14 cellular contexts compared by ENCODE assay signal in the genomic region with DNA sequence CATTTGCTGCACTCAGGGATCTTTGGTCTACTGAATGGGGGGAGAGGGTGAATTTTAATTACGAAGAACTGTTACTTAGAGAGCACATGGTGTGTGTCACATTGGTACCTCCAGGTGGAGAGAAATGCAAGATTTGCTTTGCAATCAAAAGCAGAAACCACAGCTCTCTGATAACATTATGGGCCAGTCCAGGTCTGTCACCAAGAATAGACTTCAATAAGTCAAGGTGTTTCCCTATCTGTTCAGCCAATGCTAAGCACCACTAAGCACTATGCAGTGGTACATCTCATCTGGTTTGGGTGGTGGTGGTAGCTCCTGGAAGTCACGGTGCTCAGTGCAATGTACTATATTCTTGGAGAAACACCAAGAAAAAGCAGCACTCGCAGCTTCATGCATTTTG.
DNase-seq lines count a peak whose midpoint lies in the region; ATAC-seq and TF ChIP-seq lines count a peak whose summit lies in the region.
"Had no signal": no experiment of that assay in that cellular context is flagged by ENCODE, and none has a peak within 500 bp of the region (broad histone marks: within the 10 kb centered on the region; RNA-seq: fewer than 3 reads in every experiment).

No MANE protein-coding gene starts in this region.

- H2AFZ ChIP-seq in neural progenitor cell (replicated peaks), result no peak overlapping the region

- peak overlapping the region; percentile 90 for H3K4me3 ChIP-seq in DOHH2 (ENCODE audit: low read length)
- H3K4me3 ChIP-seq in neural progenitor cell, result no peak overlapping the region
- no peak overlapping the region for H3K4me3 ChIP-seq in MG63

- H3K27me3 ChIP-seq in DOHH2 (ENCODE audit: control insufficient read depth, low read length) (no peaks in the 10 kb centered on the region), neural progenitor cell (no peaks in the 10 kb centered on the region), MG63 (no peaks in the 10 kb centered on the region)

- H3K36me3 ChIP-seq in DOHH2 (ENCODE audit: control insufficient read depth, low read length) (peaks cover 44% of the 10 kb centered on the region), neural progenitor cell (no peaks in the 10 kb centered on the region), MG63 (peaks cover 28% of the 10 kb centered on the region)

- no peaks in the 10 kb centered on the region for H3K9me3 Mint-ChIP-seq in central memory CD8-positive, alpha-beta T cell
- no peaks in the 10 kb centered on the region for H3K9me3 Mint-ChIP-seq in neural progenitor cell
- H3K9me3 Mint-ChIP-seq: dendritic cell treated with granulocyte-macrophage colony-stimulating factor and Interleukin-4, amounts not matched to agents 40 ng/mL and 50 ng/mL, for 4 days had no signal

- H3K4me2 ChIP-seq in DOHH2 (ENCODE audit: low read length), result peak overlapping the region; percentile 94
- peak overlapping the region; percentile 74 for H3K4me2 ChIP-seq in neural progenitor cell

- no peaks in the 10 kb centered on the region for H3K9me3 ChIP-seq in DOHH2 (ENCODE audit: control insufficient read depth, insufficient read depth, low read length)
- no peaks in the 10 kb centered on the region for H3K9me3 ChIP-seq in neural progenitor cell (ENCODE audit: low read depth)
- no peaks in the 10 kb centered on the region for H3K9me3 ChIP-seq in MG63

- peaks cover 75% of the 10 kb centered on the region for H3K4me1 ChIP-seq in DOHH2 (ENCODE audit: control insufficient read depth, low read length)
- peaks cover 62% of the 10 kb centered on the region for H3K4me1 ChIP-seq in neural progenitor cell

- peaks cover 82% of the 10 kb centered on the region for H3K4me1 Mint-ChIP-seq in central memory CD8-positive, alpha-beta T cell
- peaks cover 60% of the 10 kb centered on the region for H3K4me1 Mint-ChIP-seq in neural progenitor cell

- no peak for TF ChIP-seq POLR2A in GM18505 (IDR thresholded peaks at IDR 0.05; ENCODE audit: borderline replicate concordance, extremely low read depth, insufficient read depth, insufficient read length)

- H4K20me1 ChIP-seq in DOHH2 (ENCODE audit: control insufficient read depth, insufficient read depth, low read depth, low read length) (peaks cover 46% of the 10 kb centered on the region), neural progenitor cell (ENCODE audit: low read depth) (peaks cover 10% of the 10 kb centered on the region)

- no peak overlapping the region for H3K27ac ChIP-seq in DOHH2 (ENCODE audit: low read depth, low read length)
- H3K27ac ChIP-seq in neural progenitor cell, result no peak overlapping the region

- peaks cover 22% of the 10 kb centered on the region for H3K36me3 Mint-ChIP-seq in central memory CD8-positive, alpha-beta T cell (ENCODE audit: insufficient read depth)
- peaks cover 2% of the 10 kb centered on the region for H3K36me3 Mint-ChIP-seq in neural progenitor cell

- no peaks in the 10 kb centered on the region for H3K9me2 ChIP-seq in DOHH2 (replicated peaks; ENCODE audit: control insufficient read depth, low read length)

- H3K4me3 Mint-ChIP-seq in central memory CD8-positive, alpha-beta T cell, result peak overlapping the region; percentile 94
- H3K4me3 Mint-ChIP-seq in neural progenitor cell, result peak overlapping the region; percentile 93
- H3K4me3 Mint-ChIP-seq: dendritic cell treated with granulocyte-macrophage colony-stimulating factor and Interleukin-4, amounts not matched to agents 40 ng/mL and 50 ng/mL, for 4 days had no signal

- H3F3A ChIP-seq in DOHH2 (ENCODE audit: control insufficient read depth, insufficient read depth) (peaks cover 23% of the 10 kb centered on the region), neural progenitor cell (ENCODE audit: low read depth) (peaks cover 24% of the 10 kb centered on the region)

- H3K79me2 ChIP-seq in DOHH2 (ENCODE audit: control insufficient read depth, low read length), result peaks cover 77% of the 10 kb centered on the region
- peaks cover 73% of the 10 kb centered on the region for H3K79me2 ChIP-seq in neural progenitor cell (ENCODE audit: low read depth)

- ATAC-seq in central memory CD8-positive, alpha-beta T cell (replicated peaks; ENCODE audit: extremely low read depth, poor library complexity, severe bottlenecking), result no peak
- no peak for ATAC-seq in GM18505 (IDR thresholded peaks at IDR 0.05; ENCODE audit: unreplicated experiment)
- ATAC-seq in HG03439 (IDR thresholded peaks at IDR 0.05; ENCODE audit: unreplicated experiment), result no peak
- ATAC-seq: sciatic nerve had no signal

- no peak overlapping the region for H3K9ac ChIP-seq in neural progenitor cell

- peak overlapping the region; percentile 84 for H3K27ac Mint-ChIP-seq in central memory CD8-positive, alpha-beta T cell (ENCODE audit: low read depth)
- H3K27ac Mint-ChIP-seq in neural progenitor cell, result no peak overlapping the region
- H3K27ac Mint-ChIP-seq: dendritic cell treated with granulocyte-macrophage colony-stimulating factor and Interleukin-4, amounts not matched to agents 40 ng/mL and 50 ng/mL, for 4 days had no signal

- H3K27me3 Mint-ChIP-seq in central memory CD8-positive, alpha-beta T cell, result no peaks in the 10 kb centered on the region
- H3K27me3 Mint-ChIP-seq in neural progenitor cell (ENCODE audit: insufficient read depth, low read depth), result no peaks in the 10 kb centered on the region

- DNase-seq in NCI-H146 treated with DMSO at 0.1 percent for 48 hours (lab: John Stamatoyannopoulos, UW; ENCODE audit: unreplicated experiment), result peak; percentile 85
- no peak for DNase-seq in central memory CD8-positive, alpha-beta T cell (ENCODE audit: low spot score in 2 of 2)
- no peak for DNase-seq in neural progenitor cell (ENCODE audit: low spot score)
- DNase-seq in MG63, result no peak
- DNase-seq: activated CD4-positive, alpha-beta T cell treated with anti-CD3 and anti-CD28 coated beads for 1 hour; foreskin fibroblast; IMR-90; NCI-H1694; stimulated activated CD4-positive, alpha-beta T cell treated with anti-CD3 and anti-CD28 coated beads, Interleukin-4, amount 100 ng/mL, for 4 hours had no signal

- no peak for TF ChIP-seq CTCF in DOHH2 (IDR thresholded peaks at IDR 0.05; ENCODE audit: low read depth, low read length, poor library complexity, severe bottlenecking)
- no peak for TF ChIP-seq CTCF in neural progenitor cell (IDR thresholded peaks at IDR 0.05)
